In genomic region chr5:113047733-113048652, GRCh38 we compare ENCODE assay signal across 9 cellular contexts.
DNase-seq lines count a peak whose midpoint lies in the region; ATAC-seq, FAIRE-seq and TF ChIP-seq lines count a peak whose summit lies in the region.
"Had no signal": no experiment of that assay in that cellular context is flagged by ENCODE, and none has a peak within 500 bp of the region (broad histone marks: within the 10 kb centered on the region; RNA-seq: fewer than 3 reads in every experiment).

No MANE protein-coding gene starts in this region.

- no peaks in the 10 kb centered on the region for H3K9me3 ChIP-seq in small intestine (ENCODE audit: control insufficient read depth, low read depth)
- no peaks in the 10 kb centered on the region for H3K9me3 ChIP-seq in transverse colon
- H3K9me3 ChIP-seq: tibial nerve had no signal

- no peak for TF ChIP-seq CTCF in transverse colon (IDR thresholded peaks at IDR 0.05)

- peak; percentile 74 for ATAC-seq in HG02981 (IDR thresholded peaks at IDR 0.05; ENCODE audit: unreplicated experiment)

- TF ChIP-seq EP300 in transverse colon (IDR thresholded peaks at IDR 0.05; ENCODE audit: low read depth): no peak

- no peaks in the 10 kb centered on the region for H3K27me3 ChIP-seq in small intestine (ENCODE audit: control insufficient read depth in 2 of 2, insufficient read depth in 2 of 2, low read length in 2 of 2)
- no peaks in the 10 kb centered on the region for H3K27me3 ChIP-seq in transverse colon
- H3K27me3 ChIP-seq: tibial nerve had no signal

- intact Hi-C loops in transverse colon (cut with DNase I; ENCODE audit: low total_unique reads): no loop called here

- 43 to 65% (median 56%) methylated on average over 11 of the region's 11 CpGs for WGBS in small intestine, 3 donors
- WGBS in transverse colon (ENCODE audit: low coverage in 1 of 2), 2 donors: 64 to 73% methylated on average over 5 to 11 of the region's 11 CpGs

- no peak overlapping the region for H3K4me3 ChIP-seq in small intestine (ENCODE audit: low read depth in 1 of 2, low read length in 2 of 2)
- no peak overlapping the region for H3K4me3 ChIP-seq in transverse colon
- H3K4me3 ChIP-seq: tibial nerve had no signal

- no peak for TF ChIP-seq POLR2A in transverse colon (IDR thresholded peaks at IDR 0.05)

- peak; percentile 76 for FAIRE-seq in GM19239 (lab: Jason Lieb, UNC)
- FAIRE-seq in small intestine (lab: Jason Lieb, UNC): no peak

- no peaks in the 10 kb centered on the region for H3K36me3 ChIP-seq in small intestine (ENCODE audit: control insufficient read depth in 2 of 2, insufficient read depth in 2 of 2, low read length in 2 of 2)
- no peaks in the 10 kb centered on the region for H3K36me3 ChIP-seq in transverse colon

- DNase-seq in GM19239 (ENCODE audit: insufficient read length, low spot score): peak; percentile 23
- peak; percentile 35 for DNase-seq in OCI-M1 (lab: John Stamatoyannopoulos, UW)
- peak; percentile 48 for DNase-seq in small intestine
- no peak for DNase-seq in G401 (ENCODE audit: low spot score)
- no peak for DNase-seq in stimulated activated CD4-positive, alpha-beta T cell treated with anti-CD3 and anti-CD28 coated beads, Interleukin-15, amount 100 ng/mL, for 24 hours
- DNase-seq in NCI-H345 treated with DMSO at 0.1 percent for 48 hours (lab: John Stamatoyannopoulos, UW; ENCODE audit: unreplicated experiment): no peak
- no peak for DNase-seq in transverse colon

- no peaks in the 10 kb centered on the region for H3K4me1 ChIP-seq in small intestine (ENCODE audit: control insufficient read depth in 2 of 2, insufficient read depth in 1 of 2, low read depth in 1 of 2, low read length in 1 of 2)
- peaks cover 0 to 5% (median 0%) of the 10 kb centered on the region in 4 donors for H3K4me1 ChIP-seq in transverse colon

- in situ Hi-C loops in G401 (cut with HindIII; ENCODE audit: low sequenced_read_pairs): no loop called here
- in situ Hi-C loops in transverse colon (cut with MboI; ENCODE audit: low pct_ligation_motif_present in 1 of 4, low pct_unique_long_range_greater_than_20kb in 1 of 4, low sequenced_read_pairs in 3 of 4): no loop called here

- H3K27ac ChIP-seq in small intestine (ENCODE audit: low read depth in 1 of 2, low read length in 1 of 2): no peak overlapping the region
- peak overlapping the region in 1 of 4 donors; percentile 28 for H3K27ac ChIP-seq in transverse colon

Comparison
In these comparisons a context has a peak if more than half of its experiments do, and no peak if none do; other contexts are left out.
1. DNase-seq: peak in GM19239 (single experiment), OCI-M1 (single experiment) and small intestine (single experiment); none in G401 (single experiment), stimulated activated CD4-positive, alpha-beta T cell treated with anti-CD3 and anti-CD28 coated beads, Interleukin-15, amount 100 ng/mL, for 24 hours (single experiment), NCI-H345 treated with DMSO at 0.1 percent for 48 hours (single experiment) and transverse colon (single experiment).